ENCODE assay signal across 21 cellular contexts in genomic region chr22:41902016-41902415, GRCh38. TPM values are rescaled to one million over a fixed set of nuclear protein-coding genes. Genes with fewer than 3 reads are reported as not detected.
"Had no signal": no experiment of that assay in that cellular context is flagged by ENCODE, and none has a peak within 500 bp of the region (broad histone marks: within the 10 kb centered on the region; RNA-seq: fewer than 3 reads in every experiment).

No MANE protein-coding gene starts in this region.

- H3K27ac ChIP-seq: ascending aorta, upper lobe of right lung had no signal

- H3K9me3 Mint-ChIP-seq: activated CD4-positive, alpha-beta memory T cell treated with anti-CD3 and anti-CD28 coated beads for 36 hours; activated T-cell treated with anti-CD3 and anti-CD28 coated beads, Interleukin-2, amount 50 U/mL, for 72 hours; endodermal cell; naive B cell; stimulated activated naive CD8-positive, alpha-beta T cell treated with anti-CD3 and anti-CD28 coated beads, Interleukin-15, Interleukin-2, amounts not matched to agents 100 ng/mL and 50 ng/mL, for 24 hours had no signal

- H3K9me3 ChIP-seq: ascending aorta, right atrium auricular region, upper lobe of right lung had no signal

- H3K4me1 Mint-ChIP-seq: endodermal cell had no signal

- H3K4me3 Mint-ChIP-seq: activated CD4-positive, alpha-beta memory T cell treated with anti-CD3 and anti-CD28 coated beads for 36 hours; activated CD4-positive, alpha-beta T cell treated with anti-CD3 and anti-CD28 coated beads for 36 hours; activated T-cell treated with anti-CD3 and anti-CD28 coated beads, Interleukin-2, amount 50 U/mL, for 72 hours; endodermal cell; stimulated activated naive CD8-positive, alpha-beta T cell treated with anti-CD3 and anti-CD28 coated beads, Interleukin-15, Interleukin-2, amounts not matched to agents 100 ng/mL and 50 ng/mL, for 24 hours had no signal

- H3K4me1 ChIP-seq: ascending aorta, upper lobe of right lung had no signal

- ATAC-seq: activated CD4-positive, alpha-beta T cell treated with anti-CD3 and anti-CD28 coated beads for 36 hours; activated T-cell treated with anti-CD3 and anti-CD28 coated beads, Interleukin-2, amount 50 U/mL, for 72 hours; upper lobe of right lung had no signal

- H3K4me3 ChIP-seq: ascending aorta, dorsolateral prefrontal cortex, right atrium auricular region, upper lobe of right lung had no signal

- H3K27me3 ChIP-seq: ascending aorta, dorsolateral prefrontal cortex, right atrium auricular region, upper lobe of right lung had no signal

- H3K27me3 Mint-ChIP-seq: activated CD4-positive, alpha-beta memory T cell treated with anti-CD3 and anti-CD28 coated beads for 36 hours; activated CD4-positive, alpha-beta T cell treated with anti-CD3 and anti-CD28 coated beads for 36 hours; naive B cell; stimulated activated naive CD8-positive, alpha-beta T cell treated with anti-CD3 and anti-CD28 coated beads, Interleukin-15, Interleukin-2, amounts not matched to agents 100 ng/mL and 50 ng/mL, for 24 hours had no signal

- DNase-seq: activated CD4-positive, alpha-beta memory T cell treated with anti-CD3 and anti-CD28 coated beads for 36 hours; activated CD4-positive, alpha-beta T cell treated with anti-CD3 and anti-CD28 coated beads for 36 hours; activated gamma-delta T cell; activated T-cell treated with anti-CD3 and anti-CD28 coated beads, Interleukin-2, amount 50 U/mL, for 72 hours; dorsolateral prefrontal cortex; endodermal cell; naive B cell; nucleus accumbens; small intestine; stimulated activated CD4-positive, alpha-beta T cell treated with anti-CD3 and anti-CD28 coated beads, Interleukin-4, amount 100 ng/mL, for 4 hours; stimulated activated CD8-positive, alpha-beta memory T cell treated with anti-CD3 and anti-CD28 coated beads, Interleukin-4, amount 100 ng/mL, for 48 hours; T-helper 2 cell; upper lobe of right lung had no signal

- H3K27ac Mint-ChIP-seq: activated CD4-positive, alpha-beta memory T cell treated with anti-CD3 and anti-CD28 coated beads for 36 hours; activated CD4-positive, alpha-beta T cell treated with anti-CD3 and anti-CD28 coated beads for 36 hours; activated T-cell treated with anti-CD3 and anti-CD28 coated beads, Interleukin-2, amount 50 U/mL, for 72 hours; endodermal cell; stimulated activated naive CD8-positive, alpha-beta T cell treated with anti-CD3 and anti-CD28 coated beads, Interleukin-15, Interleukin-2, amounts not matched to agents 100 ng/mL and 50 ng/mL, for 24 hours had no signal

- FAIRE-seq: frontal cortex, islet of Langerhans, small intestine had no signal

RNA-seq across cellular contexts. Expression of gene SHISA8, which starts 12.9 kb away (rescaled TPM):
- total RNA-seq: ascending aorta, epithelial cell of proximal tubule, frontal cortex, posterior vena cava, temporal lobe, upper lobe of right lung had no signal

RNA-seq across cellular contexts. Expression of gene TNFRSF13C, which starts 24.6 kb away (rescaled TPM):
- total RNA-seq: ascending aorta had no signal

RNA-seq across cellular contexts. Expression of gene CENPM, which starts 44.9 kb away (rescaled TPM):
- total RNA-seq: ascending aorta, posterior vena cava, right atrium auricular region had no signal
